ENCODE assay signal across 18 cellular contexts in genomic region chr4:87126056-87126455, GRCh38.
DNase-seq lines count a peak whose midpoint lies in the region; ATAC-seq, FAIRE-seq and TF ChIP-seq lines count a peak whose summit lies in the region.
"Had no signal": no experiment of that assay in that cellular context is flagged by ENCODE, and none has a peak within 500 bp of the region (broad histone marks: within the 10 kb centered on the region; RNA-seq: fewer than 3 reads in every experiment).

No MANE protein-coding gene starts in this region.

- H3K9ac ChIP-seq in HepG2 (ENCODE audit: insufficient read depth, low read depth, low read length) (no peak overlapping the region), IMR-90 (ENCODE audit: low read depth, low read length) (no peak overlapping the region), H1 (replicated peaks in 1 of 4; ENCODE audit: extremely low read depth in 1 of 4, low read depth in 3 of 4, low read length in 3 of 4) (no peak overlapping the region)

- H3K4ac ChIP-seq in IMR-90 (ENCODE audit: low read depth, low read length) (no peak overlapping the region), H1 (replicated peaks; ENCODE audit: insufficient read length, low read depth, low read length) (no peak overlapping the region)

- 96% methylated on average over 9 of the region's 9 CpGs for WGBS in HepG2 (ENCODE audit: low lambda C conversion rate)
- WGBS in right lobe of liver (ENCODE audit: insufficient coverage, low coverage, low lambda C conversion rate, missing lambda C conversion rate) = 80% methylated on average over 4 of the region's 9 CpGs
- WGBS in IMR-90 (ENCODE audit: extremely low coverage in 2 of 2, insufficient read length in 1 of 2), 2 experiments = no CpG with 5 or more reads among the region's 9 CpGs
- WGBS in H1 (ENCODE audit: extremely low coverage in 1 of 2, insufficient coverage in 1 of 2, insufficient read length in 1 of 2, insufficient replicate concordance in 2 of 2, low coverage in 1 of 2, low lambda C conversion rate in 2 of 2, missing lambda C conversion rate in 1 of 2), 2 experiments = 96% methylated on average over 9 of the region's 9 CpGs; no CpG with 5 or more reads in 1 of the 2 experiments
- 82 to 85% methylated on average over 9 of the region's 9 CpGs for WGBS in thyroid gland, 2 donors
- WGBS in spleen, 5 donors = 86 to 96% (median 93%) methylated on average over 8 to 9 of the region's 9 CpGs

- H3K18ac ChIP-seq in IMR-90 (ENCODE audit: low read depth, low read length) (no peak overlapping the region), H1 (ENCODE audit: extremely low read depth, low read length) (no peak overlapping the region)

- H3K23me2 ChIP-seq in H1 (ENCODE audit: low read depth, low read length) = no peaks in the 10 kb centered on the region

- H3K9me3 ChIP-seq in HepG2 (ENCODE audit: low read length) (no peaks in the 10 kb centered on the region), right lobe of liver (no peaks in the 10 kb centered on the region), IMR-90 (ENCODE audit: control insufficient read depth, insufficient read depth, low read length) (no peaks in the 10 kb centered on the region), H1 (ENCODE audit: insufficient read depth in 2 of 2, low read depth in 1 of 2, low read length in 1 of 2) (no peaks in the 10 kb centered on the region), thyroid gland (no peaks in the 10 kb centered on the region), spleen (no peaks in the 10 kb centered on the region)
- H3K9me3 ChIP-seq: HAP-1 had no signal

- peaks cover 23 to 37% of the 10 kb centered on the region in 2 experiments; a peak in 3 of 4 replicates for H3K79me1 ChIP-seq in IMR-90 (ENCODE audit: low read depth in 1 of 2, low read length in 2 of 2)
- H3K79me1 ChIP-seq in H1 (ENCODE audit: low read depth, low read length) = no peaks in the 10 kb centered on the region

- intact Hi-C loops in HepG2 (cut with micrococcal nuclease; ENCODE audit: unreplicated experiment) (no loop called here), right lobe of liver (cut with DNase I) (no loop called here), IMR-90 (cut with micrococcal nuclease) (loop anchor here (10.0 kb wide), 1 partner anchor 201 kb away; no protein-coding TSS in a partner anchor), thyroid gland (cut with DNase I) (no loop called here), spleen (cut with DNase I; ENCODE audit: low total_unique reads) (no loop called here)

- H3K27me3 ChIP-seq in HepG2 (ENCODE audit: control insufficient read depth in 1 of 2, insufficient read depth in 2 of 2, low read length in 2 of 2) = no peaks in the 10 kb centered on the region
- H3K27me3 ChIP-seq in right lobe of liver = no peaks in the 10 kb centered on the region
- no peaks in the 10 kb centered on the region for H3K27me3 ChIP-seq in IMR-90 (ENCODE audit: control insufficient read depth, insufficient read depth, low read length)
- no peaks in the 10 kb centered on the region for H3K27me3 ChIP-seq in H1 (replicated peaks in 1 of 4; ENCODE audit: control insufficient read depth in 3 of 4, extremely low read depth in 1 of 4, insufficient read depth in 3 of 4, low read length in 3 of 4)
- H3K27me3 ChIP-seq in thyroid gland = no peaks in the 10 kb centered on the region
- no peaks in the 10 kb centered on the region for H3K27me3 ChIP-seq in spleen (replicated peaks in 1 of 7)

- TF ChIP-seq EP300 in HepG2 (IDR thresholded peaks at IDR 0.05; ENCODE audit: low read depth in 2 of 2, low read length in 2 of 2) = no peak
- no peak for TF ChIP-seq EP300 in HepG2 (CRISPR knock-in tag; IDR thresholded peaks at IDR 0.05; ENCODE audit: borderline replicate concordance)
- no peak for TF ChIP-seq EP300 in H1 (IDR thresholded peaks at IDR 0.05; ENCODE audit: borderline replicate concordance in 1 of 2, low read depth in 2 of 2, low read length in 2 of 2)

- FAIRE-seq in HepG2 (lab: Jason Lieb, UNC) (no peak), H1 (lab: Jason Lieb, UNC) (no peak)
- FAIRE-seq: D721Med, G401.6, GM12891, GM18507 had no signal

- BruUV-seq in HepG2 (replicated peaks; lab: Mats Ljungman, UMichigan) (no TSS peak), IMR-90 (replicated peaks; lab: Mats Ljungman, UMichigan) (no TSS peak)

- H3K36me3 ChIP-seq in HepG2 (replicated peaks in 1 of 2; ENCODE audit: control insufficient read depth in 1 of 2, insufficient read depth in 2 of 2, low read length in 2 of 2) = peaks cover 16 to 74% of the 10 kb centered on the region in 2 experiments
- H3K36me3 ChIP-seq in right lobe of liver = peaks cover 0 to 58% (median 19%) of the 10 kb centered on the region in 4 donors
- H3K36me3 ChIP-seq in IMR-90 (ENCODE audit: control insufficient read depth, insufficient read depth, low read length) = peaks cover 18% of the 10 kb centered on the region
- peaks cover 8 to 54% (median 35%) of the 10 kb centered on the region in 4 experiments for H3K36me3 ChIP-seq in H1 (ENCODE audit: control insufficient read depth in 2 of 4, insufficient read depth in 4 of 4, low read length in 3 of 4)
- peaks cover 27 to 28% of the 10 kb centered on the region in 2 donors for H3K36me3 ChIP-seq in thyroid gland
- H3K36me3 ChIP-seq in spleen = peaks cover 6 to 98% (median 64%) of the 10 kb centered on the region in 6 donors

- H2AFZ ChIP-seq in HepG2 (ENCODE audit: low read length) (no peak overlapping the region), IMR-90 (replicated peaks; ENCODE audit: low read length, poor library complexity) (no peak overlapping the region), H1 (ENCODE audit: low read length) (no peak overlapping the region)

- H4K8ac ChIP-seq in IMR-90 (ENCODE audit: low read depth in 2 of 2, low read length in 2 of 2) (no peak overlapping the region), H1 (ENCODE audit: extremely low read depth, insufficient read depth, low read length) (peak overlapping the region; percentile 15; the same call in 1 of the 2 replicates)

- no peak overlapping the region for H3K23ac ChIP-seq in IMR-90 (ENCODE audit: low read depth, low read length)
- no peak overlapping the region for H3K23ac ChIP-seq in H1 (ENCODE audit: insufficient read length)

- no peak overlapping the region for H3K4me2 ChIP-seq in HepG2 (ENCODE audit: low read depth, low read length)
- H3K4me2 ChIP-seq in IMR-90 (ENCODE audit: low read depth, low read length) = no peak overlapping the region
- H3K4me2 ChIP-seq in H1 (ENCODE audit: insufficient read depth in 1 of 2, low read depth in 2 of 2, low read length in 2 of 2) = no peak overlapping the region

- H3K4me3 ChIP-seq in HepG2 (replicated peaks in 1 of 3; ENCODE audit: insufficient read depth in 1 of 3, low read depth in 2 of 3, low read length in 3 of 3) = no peak overlapping the region
- H3K4me3 ChIP-seq in right lobe of liver = no peak overlapping the region
- no peak overlapping the region for H3K4me3 ChIP-seq in IMR-90 (ENCODE audit: insufficient read depth, low read depth, low read length)
- H3K4me3 ChIP-seq in H1 (ENCODE audit: extremely low read depth in 1 of 4, insufficient read depth in 2 of 4, low read depth in 3 of 4, low read length in 4 of 4) = no peak overlapping the region
- no peak overlapping the region for H3K4me3 ChIP-seq in thyroid gland (replicated peaks in 1 of 3)
- H3K4me3 ChIP-seq in spleen = no peak overlapping the region
- H3K4me3 ChIP-seq: HAP-1 had no signal

- H3K79me2 ChIP-seq in HepG2 (ENCODE audit: insufficient read depth, low read length) = peaks cover 3% of the 10 kb centered on the region
- H3K79me2 ChIP-seq in H1 (ENCODE audit: control insufficient read depth in 1 of 2, insufficient read depth in 2 of 2, low read length in 2 of 2) = peaks cover 0 to 3% of the 10 kb centered on the region in 2 experiments; a peak in 1 of 4 replicates

- CTCF ChIA-PET in HepG2 (lab: Yijun Ruan, JAX; ENCODE audit: low intra/inter-chr PET ratio, low total read pairs) = no interaction called here
- CTCF ChIA-PET in IMR-90 (lab: Yijun Ruan, JAX) = no interaction called here
- CTCF ChIA-PET in H1 (lab: Charles Lee; ENCODE audit: partially characterized antibody) = interaction anchor here (1.9 kb wide), 1 partner anchor 25 kb away, joined by 8 read pairs; no protein-coding TSS in a partner anchor

- POLR2A ChIA-PET in HepG2 (lab: Yijun Ruan, JAX) = no interaction called here
- POLR2A ChIA-PET in IMR-90 (lab: Charles Lee; ENCODE audit: unreplicated experiment) = no interaction called here
- POLR2A ChIA-PET in H1 (lab: Charles Lee; ENCODE audit: partially characterized antibody) = no interaction called here

- H4K20me1 ChIP-seq in HepG2 (ENCODE audit: insufficient read depth, low read length) (no peaks in the 10 kb centered on the region), IMR-90 (ENCODE audit: insufficient read depth, low read length) (no peaks in the 10 kb centered on the region), H1 (replicated peaks in 1 of 2; ENCODE audit: control insufficient read depth in 1 of 2, insufficient read depth in 2 of 2, low read length in 2 of 2) (peaks cover 0 to 1% of the 10 kb centered on the region in 2 experiments)

- H4K91ac ChIP-seq in IMR-90 (ENCODE audit: insufficient read depth, low read depth, low read length) = no peak overlapping the region
- H4K91ac ChIP-seq in H1 (replicated peaks; ENCODE audit: insufficient read length, low read length) = no peak overlapping the region

- H3K27ac ChIP-seq in HepG2 (ENCODE audit: extremely low read length, insufficient read depth, low read length) (no peak overlapping the region), right lobe of liver (no peak overlapping the region), IMR-90 (ENCODE audit: insufficient read depth, low read length) (no peak overlapping the region), H1 (ENCODE audit: low read depth, low read length) (no peak overlapping the region), thyroid gland (peak overlapping the region; percentile 71 to 87 (median 73)), spleen (no peak overlapping the region)

- H3K14ac ChIP-seq in IMR-90 (replicated peaks; ENCODE audit: low read depth, low read length) (no peak overlapping the region), H1 (ENCODE audit: insufficient read length) (no peak overlapping the region)

- H2BK20ac ChIP-seq in IMR-90 (ENCODE audit: low read depth, low read length) = no peak overlapping the region
- no peak overlapping the region for H2BK20ac ChIP-seq in H1 (ENCODE audit: low read length)

- H4K5ac ChIP-seq in IMR-90 (ENCODE audit: low read depth, low read length) = no peak overlapping the region
- H4K5ac ChIP-seq in H1 (ENCODE audit: insufficient read length, low read depth, low read length) = no peak overlapping the region

- H3K9me1 ChIP-seq in IMR-90 (ENCODE audit: insufficient read depth, low read length) = peaks cover 15% of the 10 kb centered on the region

- no peak overlapping the region for H2AK5ac ChIP-seq in IMR-90 (ENCODE audit: low read depth, low read length)
- H2AK5ac ChIP-seq in H1 (ENCODE audit: low read depth, low read length) = no peak overlapping the region

- H3K56ac ChIP-seq in IMR-90 (ENCODE audit: extremely low read depth, insufficient read depth, low read length) (no peak overlapping the region), H1 (replicated peaks; ENCODE audit: insufficient read length, low read depth, low read length) (no peak overlapping the region)

- in situ Hi-C loops in HepG2 (cut with HindIII; ENCODE audit: extremely low pct_ligation_motif_present, low pct_unique_long_range_greater_than_20kb) = loop anchor here (25.0 kb wide), 1 partner anchor 336 kb away; no protein-coding TSS in a partner anchor
- in situ Hi-C loops in IMR-90 (cut with MboI; ENCODE audit: low sequenced_read_pairs) = no loop called here

- no peak overlapping the region for H2BK15ac ChIP-seq in IMR-90 (ENCODE audit: low read depth, low read length)
- H2BK15ac ChIP-seq in H1 (ENCODE audit: low read length) = no peak overlapping the region

- H2BK120ac ChIP-seq in IMR-90 (ENCODE audit: low read depth, low read length) = no peak overlapping the region
- no peak overlapping the region for H2BK120ac ChIP-seq in H1 (replicated peaks; ENCODE audit: low read depth, low read length)

- no peak overlapping the region for H2BK5ac ChIP-seq in IMR-90 (ENCODE audit: low read depth, low read length, poor library complexity, severe bottlenecking)
- no peak overlapping the region for H2BK5ac ChIP-seq in H1 (ENCODE audit: low read depth, low read length)

- H2AK9ac ChIP-seq in IMR-90 (replicated peaks; ENCODE audit: low read depth, low read length, poor library complexity) = peak overlapping the region; percentile 52

- peak; percentile 44 for ATAC-seq in HepG2
- ATAC-seq in right lobe of liver = no peak
- ATAC-seq in IMR-90 (ENCODE audit: low read depth) = no peak
- ATAC-seq in GM19395 (IDR thresholded peaks at IDR 0.05; ENCODE audit: unreplicated experiment) = no peak

- TF ChIP-seq CTCF in HepG2 (CRISPR knock-in tag; IDR thresholded peaks at IDR 0.05) (no peak), right lobe of liver (IDR thresholded peaks at IDR 0.05) (no peak), IMR-90 (conservative IDR thresholded peaks at IDR 0.05; ENCODE audit: low read depth, low read length) (no peak), H1 (IDR thresholded peaks at IDR 0.05; ENCODE audit: control extremely low read depth in 1 of 3, insufficient read depth in 1 of 3, low read depth in 1 of 3, low read length in 3 of 3) (no peak), thyroid gland (IDR thresholded peaks at IDR 0.05) (peak in 1 of 6 experiments; percentile 13), spleen (IDR thresholded peaks at IDR 0.05 in 8 of 11, conservative IDR thresholded peaks at IDR 0.05 in 3 of 11) (no peak)

- dilution Hi-C loops in IMR-90 (cut with HindIII; ENCODE audit: low sequenced_read_pairs, unreplicated experiment) = no loop called here

- no peak overlapping the region for H2BK12ac ChIP-seq in H1 (ENCODE audit: low read depth, low read length)

- TF ChIP-seq RAD21 in HepG2 (CRISPR knock-in tag; IDR thresholded peaks at IDR 0.05) (no peak), IMR-90 (IDR thresholded peaks at IDR 0.05; ENCODE audit: low read length) (no peak), H1 (IDR thresholded peaks at IDR 0.05 in 1 of 2, conservative IDR thresholded peaks at IDR 0.05 in 1 of 2; ENCODE audit: low read depth in 2 of 2, low read length in 2 of 2) (no peak)

- peaks cover 9% of the 10 kb centered on the region; the same call in 1 of the 2 replicates for H3K4me1 ChIP-seq in HepG2 (ENCODE audit: insufficient read depth, low read length)
- peaks cover 0 to 22% (median 10%) of the 10 kb centered on the region in 4 donors for H3K4me1 ChIP-seq in right lobe of liver
- H3K4me1 ChIP-seq in IMR-90 (ENCODE audit: control insufficient read depth, insufficient read depth, low read length) = peaks cover 12% of the 10 kb centered on the region
- no peaks in the 10 kb centered on the region for H3K4me1 ChIP-seq in H1 (replicated peaks in 1 of 4; ENCODE audit: control insufficient read depth in 3 of 4, insufficient read depth in 4 of 4, low read length in 3 of 4)
- peaks cover 66 to 70% of the 10 kb centered on the region in 2 donors for H3K4me1 ChIP-seq in thyroid gland
- peaks cover 0 to 21% (median 8%) of the 10 kb centered on the region in 6 donors for H3K4me1 ChIP-seq in spleen

- TF ChIP-seq POLR2A in HepG2 (IDR thresholded peaks at IDR 0.05; ENCODE audit: insufficient read depth in 1 of 2, low read depth in 2 of 2, low read length in 2 of 2) (no peak), right lobe of liver (IDR thresholded peaks at IDR 0.05) (no peak), IMR-90 (IDR thresholded peaks at IDR 0.05; ENCODE audit: low read depth, low read length) (no peak), H1 (IDR thresholded peaks at IDR 0.05; ENCODE audit: control extremely low read depth in 1 of 2, low read depth in 2 of 2, low read length in 2 of 2) (no peak), thyroid gland (IDR thresholded peaks at IDR 0.05) (no peak), spleen (IDR thresholded peaks at IDR 0.05) (no peak)

- DNase-seq in HepG2 (ENCODE audit: low spot score) = no peak
- no peak for DNase-seq in right lobe of liver
- DNase-seq in IMR-90 = no peak
- DNase-seq in H1 (ENCODE audit: low read depth in 1 of 2, low spot score in 2 of 2) = no peak
- peak; percentile 28 to 54 for DNase-seq in thyroid gland
- DNase-seq in spleen = no peak
- no peak for DNase-seq in SIG-M5 (lab: John Stamatoyannopoulos, UW)
- DNase-seq: 8988T; C1 segment of cervical spinal cord; CD4-positive, CD25-positive, alpha-beta regulatory T cell; CD8-positive, alpha-beta memory T cell; COR-L47 had no signal

Comparison
In these comparisons a context has a peak if more than half of its experiments do, and no peak if none do; other contexts are left out.
1. DNase-seq: peak in thyroid gland (2 of 2); none in HepG2 (single experiment), right lobe of liver (0 of 3), IMR-90 (single experiment), H1 (0 of 2), spleen (single experiment) and SIG-M5 (single experiment).
2. H3K27ac ChIP-seq: peak in thyroid gland (3 of 3); none in HepG2 (single experiment), right lobe of liver (0 of 3), IMR-90 (single experiment), H1 (single experiment) and spleen (0 of 8).